Comparison of ENCODE assay signal across 8 cellular contexts in the genomic region with DNA sequence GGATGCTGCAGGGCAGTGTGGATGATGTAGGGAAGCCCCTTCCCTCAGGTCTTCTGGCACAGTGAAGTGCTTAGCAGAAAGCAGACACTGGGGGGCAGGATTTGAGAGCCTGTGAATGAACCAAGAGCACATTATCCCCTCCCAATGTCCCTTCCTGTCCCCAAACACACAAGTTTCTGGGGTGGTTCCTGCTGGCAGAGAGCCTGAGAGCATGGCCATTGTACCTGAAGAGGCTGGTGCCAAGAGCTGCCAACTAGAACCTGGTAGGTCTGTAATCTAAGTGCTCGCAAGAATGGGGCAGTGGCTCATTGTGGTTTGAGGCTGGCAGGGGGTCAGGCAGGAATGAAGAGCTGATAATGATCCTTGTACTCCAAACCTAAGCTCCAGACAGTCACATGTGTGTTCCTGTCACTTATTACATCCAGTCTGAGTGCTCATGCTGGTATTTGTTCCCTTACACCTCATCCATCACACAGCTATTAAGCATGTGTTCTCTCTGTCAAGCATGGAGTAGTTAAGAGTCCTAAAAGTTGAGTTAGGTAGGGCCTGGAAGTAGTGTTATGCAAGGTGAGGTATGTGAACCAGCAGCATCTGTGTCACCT.
DNase-seq lines count a peak whose midpoint lies in the region; ATAC-seq, FAIRE-seq and TF ChIP-seq lines count a peak whose summit lies in the region.

No MANE protein-coding gene starts in this region.

- FAIRE-seq in GM19239 (lab: Jason Lieb, UNC): peak; percentile 81

- DNase-seq in AML-193 (lab: John Stamatoyannopoulos, UW) (peak; percentile 33 to 58), GM19239 (ENCODE audit: insufficient read length, low spot score) (peak; percentile 23), NOMO-1 (lab: John Stamatoyannopoulos, UW; ENCODE audit: unreplicated experiment in 2 of 2) (peak; percentile 17 to 30), fibroblast of mammary gland (ENCODE audit: low read depth) (no peak), coronary artery (ENCODE audit: low spot score) (no peak)
- DNase-seq in stimulated activated naive CD4-positive, alpha-beta T cell treated with Interleukin-2 at 50 U/mL for 16 hours (lab: John Stamatoyannopoulos, UW): no peak

- no peak overlapping the region for H3K27ac ChIP-seq in coronary artery

- no peak overlapping the region for H3K4me3 ChIP-seq in fibroblast of mammary gland (ENCODE audit: control insufficient read depth, low read depth, low read length)
- no peak overlapping the region for H3K4me3 ChIP-seq in coronary artery

- peak; percentile 33 for TF ChIP-seq CTCF in fibroblast of mammary gland (conservative IDR thresholded peaks at IDR 0.05; ENCODE audit: control insufficient read depth, insufficient read depth, low read depth, low read length)
- no peak for TF ChIP-seq CTCF in coronary artery (IDR thresholded peaks at IDR 0.05)

- ATAC-seq in GM19463 (IDR thresholded peaks at IDR 0.05; ENCODE audit: unreplicated experiment): no peak
- ATAC-seq in GM21576 (IDR thresholded peaks at IDR 0.05; ENCODE audit: unreplicated experiment): no peak

Comparison
In these comparisons a context has a peak if more than half of its experiments do, and no peak if none do; other contexts are left out.
1. DNase-seq: peak in AML-193 (2 of 2), GM19239 (single experiment) and NOMO-1 (2 of 2); none in fibroblast of mammary gland (single experiment), stimulated activated naive CD4-positive, alpha-beta T cell treated with Interleukin-2 at 50 U/mL for 16 hours (single experiment) and coronary artery (single experiment).